ENCODE assay signal across 1 cellular context in genomic region chr16:66740533-66740932, GRCh38.
TF ChIP-seq lines count a peak whose summit lies in the region.

No MANE protein-coding gene starts in this region.

TF ChIP-seq in HEK293, 187 proteins besides CTCF, POLR2A, EP300 and RAD21 (continued from another document):
- TF ChIP-seq ZNF280D (tag by site-specific recombination; IDR thresholded peaks at IDR 0.05), result no peak
- TF ChIP-seq, protein P1, sequence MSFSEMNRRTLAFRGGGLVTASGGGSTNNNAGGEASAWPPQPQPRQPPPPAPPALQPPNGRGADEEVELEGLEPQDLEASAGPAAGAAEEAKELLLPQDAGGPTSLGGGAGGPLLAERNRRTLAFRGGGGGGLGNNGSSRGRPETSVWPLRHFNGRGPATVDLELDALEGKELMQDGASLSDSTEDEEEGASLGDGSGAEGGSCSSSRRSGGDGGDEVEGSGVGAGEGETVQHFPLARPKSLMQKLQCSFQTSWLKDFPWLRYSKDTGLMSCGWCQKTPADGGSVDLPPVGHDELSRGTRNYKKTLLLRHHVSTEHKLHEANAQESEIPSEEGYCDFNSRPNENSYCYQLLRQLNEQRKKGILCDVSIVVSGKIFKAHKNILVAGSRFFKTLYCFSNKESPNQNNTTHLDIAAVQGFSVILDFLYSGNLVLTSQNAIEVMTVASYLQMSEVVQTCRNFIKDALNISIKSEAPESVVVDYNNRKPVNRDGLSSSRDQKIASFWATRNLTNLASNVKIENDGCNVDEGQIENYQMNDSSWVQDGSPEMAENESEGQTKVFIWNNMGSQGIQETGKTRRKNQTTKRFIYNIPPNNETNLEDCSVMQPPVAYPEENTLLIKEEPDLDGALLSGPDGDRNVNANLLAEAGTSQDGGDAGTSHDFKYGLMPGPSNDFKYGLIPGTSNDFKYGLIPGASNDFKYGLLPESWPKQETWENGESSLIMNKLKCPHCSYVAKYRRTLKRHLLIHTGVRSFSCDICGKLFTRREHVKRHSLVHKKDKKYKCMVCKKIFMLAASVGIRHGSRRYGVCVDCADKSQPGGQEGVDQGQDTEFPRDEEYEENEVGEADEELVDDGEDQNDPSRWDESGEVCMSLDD (tag by site-specific recombination; IDR thresholded peaks at IDR 0.05), result no peak
- peak; percentile 24; the same call in 1 of the 2 replicates for TF ChIP-seq PRDM10 (tag by site-specific recombination; IDR thresholded peaks at IDR 0.05)
